In genomic region chr14:103522028-103522581, GRCh38 we compare ENCODE assay signal across 1 cellular context.
TF ChIP-seq lines count a peak whose summit lies in the region.

No MANE protein-coding gene starts in this region.

TF ChIP-seq in K562, 482 proteins besides CTCF, POLR2A, EP300 and RAD21 (continued from another document and continues in another):
- TF ChIP-seq MGA (IDR thresholded peaks at IDR 0.05), result peak; percentile 33; the same call in 1 of the 2 replicates
- no peak for TF ChIP-seq OTX1 (CRISPR knock-in tag; IDR thresholded peaks at IDR 0.05)
- no peak for TF ChIP-seq HNRNPUL1 (IDR thresholded peaks at IDR 0.05; ENCODE audit: low read length)
- TF ChIP-seq HDAC8 (tag; IDR thresholded peaks at IDR 0.05), result no peak
- TF ChIP-seq, protein P1, sequence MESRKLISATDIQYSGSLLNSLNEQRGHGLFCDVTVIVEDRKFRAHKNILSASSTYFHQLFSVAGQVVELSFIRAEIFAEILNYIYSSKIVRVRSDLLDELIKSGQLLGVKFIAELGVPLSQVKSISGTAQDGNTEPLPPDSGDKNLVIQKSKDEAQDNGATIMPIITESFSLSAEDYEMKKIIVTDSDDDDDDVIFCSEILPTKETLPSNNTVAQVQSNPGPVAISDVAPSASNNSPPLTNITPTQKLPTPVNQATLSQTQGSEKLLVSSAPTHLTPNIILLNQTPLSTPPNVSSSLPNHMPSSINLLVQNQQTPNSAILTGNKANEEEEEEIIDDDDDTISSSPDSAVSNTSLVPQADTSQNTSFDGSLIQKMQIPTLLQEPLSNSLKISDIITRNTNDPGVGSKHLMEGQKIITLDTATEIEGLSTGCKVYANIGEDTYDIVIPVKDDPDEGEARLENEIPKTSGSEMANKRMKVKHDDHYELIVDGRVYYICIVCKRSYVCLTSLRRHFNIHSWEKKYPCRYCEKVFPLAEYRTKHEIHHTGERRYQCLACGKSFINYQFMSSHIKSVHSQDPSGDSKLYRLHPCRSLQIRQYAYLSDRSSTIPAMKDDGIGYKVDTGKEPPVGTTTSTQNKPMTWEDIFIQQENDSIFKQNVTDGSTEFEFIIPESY (CRISPR knock-in tag; IDR thresholded peaks at IDR 0.05), result no peak
- TF ChIP-seq ARID1B (IDR thresholded peaks at IDR 0.05), result no peak
- no peak for TF ChIP-seq ZNF212 (CRISPR knock-in tag; IDR thresholded peaks at IDR 0.05)
- no peak for TF ChIP-seq ZNF830 (CRISPR knock-in tag; IDR thresholded peaks at IDR 0.05)
- no peak for TF ChIP-seq HMGN3 (IDR thresholded peaks at IDR 0.05; ENCODE audit: borderline replicate concordance, extremely low read depth, insufficient read length, low read depth, low read length)
- TF ChIP-seq ZNF12 (CRISPR knock-in tag; IDR thresholded peaks at IDR 0.05), result no peak
- no peak for TF ChIP-seq ZBTB49 (CRISPR knock-in tag; IDR thresholded peaks at IDR 0.05; ENCODE audit: borderline replicate concordance)
- TF ChIP-seq SUPT5H (IDR thresholded peaks at IDR 0.05), result no peak
- no peak for TF ChIP-seq MYNN (IDR thresholded peaks at IDR 0.05)
- no peak for TF ChIP-seq MYNN (CRISPR knock-in tag; IDR thresholded peaks at IDR 0.05)
- peak; percentile 62; the same call in 1 of the 2 replicates for TF ChIP-seq CREM (IDR thresholded peaks at IDR 0.05; ENCODE audit: low read depth)
- no peak for TF ChIP-seq MAZ (CRISPR knock-in tag; conservative IDR thresholded peaks at IDR 0.05 in 1 of 2, IDR thresholded peaks at IDR 0.05 in 1 of 2)
- TF ChIP-seq C11orf30 (IDR thresholded peaks at IDR 0.05; ENCODE audit: low read depth), result no peak
- no peak; the same call in 1 of the 2 replicates for TF ChIP-seq FOXP1 (CRISPR knock-in tag; IDR thresholded peaks at IDR 0.05)
- TF ChIP-seq NONO (IDR thresholded peaks at IDR 0.05; ENCODE audit: low read depth in 2 of 2, low read length in 1 of 2), result no peak
- TF ChIP-seq SMAD1 (IDR thresholded peaks at IDR 0.05; ENCODE audit: low read depth, low read length, partially characterized antibody), result no peak
- TF ChIP-seq, protein P2, sequence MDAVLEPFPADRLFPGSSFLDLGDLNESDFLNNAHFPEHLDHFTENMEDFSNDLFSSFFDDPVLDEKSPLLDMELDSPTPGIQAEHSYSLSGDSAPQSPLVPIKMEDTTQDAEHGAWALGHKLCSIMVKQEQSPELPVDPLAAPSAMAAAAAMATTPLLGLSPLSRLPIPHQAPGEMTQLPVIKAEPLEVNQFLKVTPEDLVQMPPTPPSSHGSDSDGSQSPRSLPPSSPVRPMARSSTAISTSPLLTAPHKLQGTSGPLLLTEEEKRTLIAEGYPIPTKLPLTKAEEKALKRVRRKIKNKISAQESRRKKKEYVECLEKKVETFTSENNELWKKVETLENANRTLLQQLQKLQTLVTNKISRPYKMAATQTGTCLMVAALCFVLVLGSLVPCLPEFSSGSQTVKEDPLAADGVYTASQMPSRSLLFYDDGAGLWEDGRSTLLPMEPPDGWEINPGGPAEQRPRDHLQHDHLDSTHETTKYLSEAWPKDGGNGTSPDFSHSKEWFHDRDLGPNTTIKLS (IDR thresholded peaks at IDR 0.05; ENCODE audit: borderline replicate concordance, low read depth), result no peak
- TF ChIP-seq L3MBTL2 (IDR thresholded peaks at IDR 0.05), result peak; percentile 30; the same call in 1 of the 2 replicates
- peak; percentile 10; the same call in 1 of the 2 replicates for TF ChIP-seq CREB1 (IDR thresholded peaks at IDR 0.05)
- no peak; the same call in 1 of the 2 replicates for TF ChIP-seq CREB1 (CRISPR knock-in tag; IDR thresholded peaks at IDR 0.05)
- no peak for TF ChIP-seq TEAD1 (CRISPR knock-in tag; IDR thresholded peaks at IDR 0.05)
- no peak for TF ChIP-seq KDM4B (IDR thresholded peaks at IDR 0.05; ENCODE audit: borderline replicate concordance in 2 of 2, low read depth in 1 of 2)
- TF ChIP-seq ELF1 (tag; IDR thresholded peaks at IDR 0.05), result no peak
- TF ChIP-seq ATF7 (IDR thresholded peaks at IDR 0.05), result peak; percentile 65
- TF ChIP-seq, protein P3, sequence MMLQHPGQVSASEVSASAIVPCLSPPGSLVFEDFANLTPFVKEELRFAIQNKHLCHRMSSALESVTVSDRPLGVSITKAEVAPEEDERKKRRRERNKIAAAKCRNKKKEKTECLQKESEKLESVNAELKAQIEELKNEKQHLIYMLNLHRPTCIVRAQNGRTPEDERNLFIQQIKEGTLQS (IDR thresholded peaks at IDR 0.05), result peak; percentile 52; the same call in 1 of the 2 replicates
- TF ChIP-seq, protein P3 (CRISPR knock-in tag; conservative IDR thresholded peaks at IDR 0.05), result no peak
- no peak for TF ChIP-seq LARP7 (IDR thresholded peaks at IDR 0.05)
- TF ChIP-seq TRIM28 (IDR thresholded peaks at IDR 0.05), result no peak
- TF ChIP-seq ID3 (CRISPR knock-in tag; IDR thresholded peaks at IDR 0.05), result no peak
- TF ChIP-seq ID3 (tag; IDR thresholded peaks at IDR 0.05), result no peak
